Comparison of ENCODE assay signal across 23 cellular contexts in genomic region chr10:42885491-42886270, GRCh38.
DNase-seq lines count a peak whose midpoint lies in the region; FAIRE-seq and TF ChIP-seq lines count a peak whose summit lies in the region.
"Had no signal": no experiment of that assay in that cellular context is flagged by ENCODE, and none has a peak within 500 bp of the region (broad histone marks: within the 10 kb centered on the region; RNA-seq: fewer than 3 reads in every experiment).

No MANE protein-coding gene starts in this region.

- peak; percentile 29 for DNase-seq in activated CD8-positive, alpha-beta memory T cell treated with anti-CD3 and anti-CD28 coated beads, Interleukin-2, amount 50 U/mL, for 48 hours
- no peak for DNase-seq in activated CD8-positive, alpha-beta memory T cell treated with anti-CD3 and anti-CD28 coated beads for 24 hours
- DNase-seq in endodermal cell (peak; percentile 19), osteoblast (ENCODE audit: insufficient read length, low spot score, missing footprints) (peak; percentile 77), urothelium cell line (ENCODE audit: low spot score) (peak; percentile 4), GM10266 (ENCODE audit: extremely low spot score) (no peak), NCI-H774 (lab: John Stamatoyannopoulos, UW) (no peak)
- DNase-seq: CD4-positive, CD25-positive, alpha-beta regulatory T cell; DMS 273 treated with DMSO at 0.1 percent for 48 hours; DMS79; EL; GDM1; H9 had no signal

- 90% methylated on average over 6 to 8 of the region's 8 CpGs for WGBS in endodermal cell (ENCODE audit: insufficient coverage in 1 of 2, insufficient read length in 1 of 2), 2 experiments

- H4K20me1 ChIP-seq in osteoblast (ENCODE audit: insufficient read depth, low read length): no peaks in the 10 kb centered on the region
- H4K20me1 ChIP-seq: BLaER1 had no signal

- H3K27me3 ChIP-seq in endodermal cell (ENCODE audit: control insufficient read depth, insufficient read depth, low read length, poor library complexity, severe bottlenecking) (no peaks in the 10 kb centered on the region), osteoblast (ENCODE audit: insufficient read depth, low read length) (no peaks in the 10 kb centered on the region)
- H3K27me3 ChIP-seq: BLaER1 had no signal

- H3K36me3 ChIP-seq in endodermal cell (ENCODE audit: control insufficient read depth, insufficient read depth, low read length) (no peaks in the 10 kb centered on the region), osteoblast (ENCODE audit: insufficient read depth, low read length) (no peaks in the 10 kb centered on the region)
- H3K36me3 ChIP-seq: BLaER1 had no signal

- H3K9me3 ChIP-seq in endodermal cell (ENCODE audit: control insufficient read depth, low read length) (peaks cover 5% of the 10 kb centered on the region), osteoblast (ENCODE audit: low read depth, low read length) (no peaks in the 10 kb centered on the region)

- no peak overlapping the region for H3K4me3 Mint-ChIP-seq in endodermal cell
- H3K4me3 Mint-ChIP-seq: B cell; CD4-positive, CD25-positive, alpha-beta regulatory T cell; CD8-positive, alpha-beta T cell; GM23338; H9 had no signal

- no peak overlapping the region for H2AFZ ChIP-seq in osteoblast (ENCODE audit: low read length)
- H2AFZ ChIP-seq: GM23338 had no signal

- no peak overlapping the region for H3K27ac Mint-ChIP-seq in endodermal cell
- H3K27ac Mint-ChIP-seq: B cell; CD4-positive, CD25-positive, alpha-beta regulatory T cell; CD8-positive, alpha-beta T cell; GM23338; H9 had no signal

- H3K4me3 ChIP-seq in endodermal cell (ENCODE audit: low read length): no peak overlapping the region
- H3K4me3 ChIP-seq in osteoblast (ENCODE audit: insufficient read depth, low read length): no peak overlapping the region
- H3K4me3 ChIP-seq: BLaER1, GM23338 had no signal

- H3K9ac ChIP-seq in endodermal cell (ENCODE audit: extremely low read depth, low read length, poor library complexity, severe bottlenecking): no peak overlapping the region
- H3K9ac ChIP-seq: BLaER1 had no signal

- peaks cover 4% of the 10 kb centered on the region for H3K36me3 Mint-ChIP-seq in endodermal cell (ENCODE audit: low read depth)
- H3K36me3 Mint-ChIP-seq: CD4-positive, CD25-positive, alpha-beta regulatory T cell; CD8-positive, alpha-beta T cell had no signal

- no peak for TF ChIP-seq CTCF in endodermal cell (conservative IDR thresholded peaks at IDR 0.05)
- TF ChIP-seq CTCF in osteoblast (IDR thresholded peaks at IDR 0.05; ENCODE audit: extremely low read depth, low read depth, low read length): no peak
- TF ChIP-seq CTCF in GM10266 (IDR thresholded peaks at IDR 0.05; ENCODE audit: control insufficient read depth, insufficient read depth, low read depth, missing control alignments): no peak

- H3K79me2 ChIP-seq in osteoblast (ENCODE audit: insufficient read depth, low read length): no peaks in the 10 kb centered on the region

- H3K4me2 ChIP-seq in osteoblast (ENCODE audit: insufficient read depth, low read length): no peak overlapping the region
- H3K4me2 ChIP-seq: BLaER1, GM23338 had no signal

- peaks cover 19% of the 10 kb centered on the region for H3K9me3 Mint-ChIP-seq in endodermal cell

- H3K27ac ChIP-seq in endodermal cell (ENCODE audit: low read depth, low read length) (no peak overlapping the region), osteoblast (ENCODE audit: low read depth, low read length) (no peak overlapping the region)
- H3K27ac ChIP-seq: 22Rv1, BLaER1, C4-2B had no signal

- H3K4me1 Mint-ChIP-seq in endodermal cell: no peaks in the 10 kb centered on the region
- H3K4me1 Mint-ChIP-seq: B cell; CD4-positive, CD25-positive, alpha-beta regulatory T cell had no signal

- H3K27me3 Mint-ChIP-seq in endodermal cell (ENCODE audit: insufficient read depth): no peaks in the 10 kb centered on the region
- H3K27me3 Mint-ChIP-seq: CD4-positive, CD25-positive, alpha-beta regulatory T cell had no signal

- FAIRE-seq in urothelium cell line (lab: Jason Lieb, UNC): no peak
- FAIRE-seq: A204.1, D721Med, GM12891, GM18507 had no signal

- H3K4me1 ChIP-seq in endodermal cell (ENCODE audit: control insufficient read depth, insufficient read depth, low read length): no peaks in the 10 kb centered on the region
- H3K4me1 ChIP-seq in osteoblast (ENCODE audit: insufficient read depth, low read length): no peaks in the 10 kb centered on the region

Comparison
In these comparisons a context has a peak if more than half of its experiments do, and no peak if none do; other contexts are left out.
1. DNase-seq: peak in activated CD8-positive, alpha-beta memory T cell treated with anti-CD3 and anti-CD28 coated beads, Interleukin-2, amount 50 U/mL, for 48 hours (single experiment), endodermal cell (single experiment), osteoblast (single experiment) and urothelium cell line (single experiment); none in activated CD8-positive, alpha-beta memory T cell treated with anti-CD3 and anti-CD28 coated beads for 24 hours (single experiment), GM10266 (single experiment) and NCI-H774 (single experiment).